Comparison of ENCODE assay signal across 1 cellular context in genomic region chr10:28738200-28738599, GRCh38.
TF ChIP-seq lines count a peak whose summit lies in the region.

No MANE protein-coding gene starts in this region.

TF ChIP-seq in SK-N-SH treated with all-trans-retinoic acid at 6 μM for 48 hours, 23 proteins besides CTCF, POLR2A, EP300 and RAD21 (continued from another document):
- TF ChIP-seq, protein P1, sequence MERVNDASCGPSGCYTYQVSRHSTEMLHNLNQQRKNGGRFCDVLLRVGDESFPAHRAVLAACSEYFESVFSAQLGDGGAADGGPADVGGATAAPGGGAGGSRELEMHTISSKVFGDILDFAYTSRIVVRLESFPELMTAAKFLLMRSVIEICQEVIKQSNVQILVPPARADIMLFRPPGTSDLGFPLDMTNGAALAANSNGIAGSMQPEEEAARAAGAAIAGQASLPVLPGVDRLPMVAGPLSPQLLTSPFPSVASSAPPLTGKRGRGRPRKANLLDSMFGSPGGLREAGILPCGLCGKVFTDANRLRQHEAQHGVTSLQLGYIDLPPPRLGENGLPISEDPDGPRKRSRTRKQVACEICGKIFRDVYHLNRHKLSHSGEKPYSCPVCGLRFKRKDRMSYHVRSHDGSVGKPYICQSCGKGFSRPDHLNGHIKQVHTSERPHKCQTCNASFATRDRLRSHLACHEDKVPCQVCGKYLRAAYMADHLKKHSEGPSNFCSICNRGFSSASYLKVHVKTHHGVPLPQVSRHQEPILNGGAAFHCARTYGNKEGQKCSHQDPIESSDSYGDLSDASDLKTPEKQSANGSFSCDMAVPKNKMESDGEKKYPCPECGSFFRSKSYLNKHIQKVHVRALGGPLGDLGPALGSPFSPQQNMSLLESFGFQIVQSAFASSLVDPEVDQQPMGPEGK (CRISPR knock-in tag; IDR thresholded peaks at IDR 0.05; ENCODE audit: borderline replicate concordance) = no peak
- TF ChIP-seq PPARA (CRISPR knock-in tag; IDR thresholded peaks at IDR 0.05; ENCODE audit: borderline replicate concordance) (no peak), CSDC2 (CRISPR knock-in tag; IDR thresholded peaks at IDR 0.05) (no peak), GLIS3 (CRISPR knock-in tag; IDR thresholded peaks at IDR 0.05) (no peak), POU6F1 (CRISPR knock-in tag; IDR thresholded peaks at IDR 0.05; ENCODE audit: borderline replicate concordance, low read depth) (no peak), TCF4 (CRISPR knock-in tag; IDR thresholded peaks at IDR 0.05; ENCODE audit: borderline replicate concordance) (no peak), TSHZ2 (CRISPR knock-in tag; IDR thresholded peaks at IDR 0.05) (no peak), BACH2 (CRISPR knock-in tag; IDR thresholded peaks at IDR 0.05; ENCODE audit: borderline replicate concordance) (no peak)
- TF ChIP-seq, protein P2, sequence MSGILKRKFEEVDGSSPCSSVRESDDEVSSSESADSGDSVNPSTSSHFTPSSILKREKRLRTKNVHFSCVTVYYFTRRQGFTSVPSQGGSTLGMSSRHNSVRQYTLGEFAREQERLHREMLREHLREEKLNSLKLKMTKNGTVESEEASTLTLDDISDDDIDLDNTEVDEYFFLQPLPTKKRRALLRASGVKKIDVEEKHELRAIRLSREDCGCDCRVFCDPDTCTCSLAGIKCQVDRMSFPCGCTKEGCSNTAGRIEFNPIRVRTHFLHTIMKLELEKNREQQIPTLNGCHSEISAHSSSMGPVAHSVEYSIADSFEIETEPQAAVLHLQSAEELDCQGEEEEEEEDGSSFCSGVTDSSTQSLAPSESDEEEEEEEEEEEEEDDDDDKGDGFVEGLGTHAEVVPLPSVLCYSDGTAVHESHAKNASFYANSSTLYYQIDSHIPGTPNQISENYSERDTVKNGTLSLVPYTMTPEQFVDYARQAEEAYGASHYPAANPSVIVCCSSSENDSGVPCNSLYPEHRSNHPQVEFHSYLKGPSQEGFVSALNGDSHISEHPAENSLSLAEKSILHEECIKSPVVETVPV (CRISPR knock-in tag; IDR thresholded peaks at IDR 0.05) = no peak
